17 cellular contexts compared by ENCODE assay signal in the genomic region with DNA sequence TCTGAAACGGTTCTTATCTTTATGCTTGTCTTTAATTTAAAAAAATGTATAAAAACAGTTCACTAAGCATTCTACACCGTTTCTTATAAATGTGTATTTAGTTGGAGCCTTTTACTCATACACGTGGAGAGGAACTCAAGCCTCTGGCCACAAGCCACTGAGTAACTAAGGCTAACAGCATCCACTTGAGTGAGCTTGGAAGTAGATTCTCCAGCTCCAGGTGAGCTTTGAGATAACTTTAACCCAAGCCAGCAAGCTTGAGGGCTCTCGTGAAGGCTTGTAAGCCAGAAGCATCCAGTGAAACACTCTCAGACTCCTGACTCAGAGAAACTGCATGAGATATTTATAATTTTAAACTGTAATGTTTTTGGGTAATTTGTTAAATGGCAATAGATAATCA.
DNase-seq lines count a peak whose midpoint lies in the region; ATAC-seq and TF ChIP-seq lines count a peak whose summit lies in the region.
"Had no signal": no experiment of that assay in that cellular context is flagged by ENCODE, and none has a peak within 500 bp of the region (broad histone marks: within the 10 kb centered on the region; RNA-seq: fewer than 3 reads in every experiment).

No MANE protein-coding gene starts in this region.

- H3K27me3 ChIP-seq in lung (ENCODE audit: control insufficient read depth, insufficient read depth) (no peaks in the 10 kb centered on the region), upper lobe of right lung (no peaks in the 10 kb centered on the region), vagina (no peaks in the 10 kb centered on the region)

- DNase-seq in DMS79 (lab: John Stamatoyannopoulos, UW) (peak; percentile 97), DMS79 treated with DMSO at 0.1 percent for 48 hours (lab: John Stamatoyannopoulos, UW) (peak; percentile 96), lung (ENCODE audit: low spot score) (peak; percentile 79), upper lobe of right lung (peak; percentile 68), vagina (ENCODE audit: extremely low spot score in 2 of 2) (no peak)
- DNase-seq: C1 segment of cervical spinal cord; Calu3; CD4-positive, alpha-beta memory T cell; COR-L47; DMS53; EL; GDM1; H9 had no signal

- H3K36me3 ChIP-seq in lung (ENCODE audit: control insufficient read depth in 2 of 2, insufficient read depth in 2 of 2, low read length in 2 of 2) (no peaks in the 10 kb centered on the region), upper lobe of right lung (no peaks in the 10 kb centered on the region), vagina (no peaks in the 10 kb centered on the region)

- peak; percentile 41 for ATAC-seq in lung (ENCODE audit: insufficient read depth, low FRiP score)
- ATAC-seq in upper lobe of right lung: peak; percentile 93
- no peak for ATAC-seq in GM18909 (IDR thresholded peaks at IDR 0.05; ENCODE audit: poor library complexity, unreplicated experiment)
- ATAC-seq: GM12878, GM23338, HCT116 had no signal

- no peak overlapping the region for H3K27ac ChIP-seq in lung (ENCODE audit: low read depth in 1 of 2, low read length in 1 of 2)
- no peak overlapping the region for H3K27ac ChIP-seq in upper lobe of right lung
- no peak overlapping the region for H3K27ac ChIP-seq in vagina

- 57 to 70% methylated on average over 4 of the region's 4 CpGs for WGBS in lung, 2 donors

- intact Hi-C loops in upper lobe of right lung (cut with DNase I): no loop called here
- intact Hi-C loops in vagina (cut with DNase I): no loop called here

- H3K9me3 ChIP-seq in lung (ENCODE audit: control insufficient read depth in 2 of 2, insufficient read depth in 1 of 2, low read length in 1 of 2): no peaks in the 10 kb centered on the region
- no peaks in the 10 kb centered on the region for H3K9me3 ChIP-seq in upper lobe of right lung
- no peaks in the 10 kb centered on the region for H3K9me3 ChIP-seq in vagina

- no peaks in the 10 kb centered on the region for H3K4me1 ChIP-seq in lung (ENCODE audit: control insufficient read depth in 2 of 2, insufficient read depth in 2 of 2, low read length in 2 of 2)
- H3K4me1 ChIP-seq in upper lobe of right lung: no peaks in the 10 kb centered on the region
- H3K4me1 ChIP-seq in vagina: no peaks in the 10 kb centered on the region

- H3K4me3 ChIP-seq in lung (no peak overlapping the region), upper lobe of right lung (no peak overlapping the region), vagina (no peak overlapping the region)
- H3K4me3 ChIP-seq: GM12878, GM23338 had no signal

- no peak for TF ChIP-seq POLR2A in vagina (IDR thresholded peaks at IDR 0.05)

- TF ChIP-seq CTCF in lung (IDR thresholded peaks at IDR 0.05; ENCODE audit: control extremely low read depth, extremely low read depth): no peak
- no peak for TF ChIP-seq CTCF in upper lobe of right lung (IDR thresholded peaks at IDR 0.05)
- no peak for TF ChIP-seq CTCF in vagina (IDR thresholded peaks at IDR 0.05)

Comparison
In these comparisons a context has a peak if more than half of its experiments do, and no peak if none do; other contexts are left out.
1. DNase-seq: peak in DMS79 (single experiment), DMS79 treated with DMSO at 0.1 percent for 48 hours (single experiment), lung (single experiment) and upper lobe of right lung (single experiment); none in vagina (0 of 2).